In the genomic region with DNA sequence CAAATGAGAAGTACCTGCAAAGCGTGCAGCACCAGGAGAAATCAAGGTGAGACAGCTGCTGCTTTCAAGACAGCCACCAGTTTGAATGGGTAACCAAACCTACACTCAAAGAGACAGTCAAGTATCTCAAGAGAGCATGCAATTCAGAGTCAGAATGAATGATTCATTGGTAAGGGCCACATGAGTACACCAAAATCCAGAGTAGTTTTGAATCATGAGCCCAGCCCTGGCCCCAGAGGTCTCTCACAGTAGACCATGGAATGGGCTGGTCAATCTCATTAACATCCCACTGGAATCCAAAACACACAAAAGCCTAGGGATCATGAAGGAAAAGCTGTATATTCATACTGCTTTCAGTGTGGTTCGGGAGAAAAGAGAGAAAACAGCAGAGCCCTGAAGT, we compare ENCODE assay signal across 17 cellular contexts.
A peak's percentile ranks its signal among the peaks of the same experiment; 100 is the strongest.
DNase-seq lines count a peak whose midpoint lies in the region; ATAC-seq and TF ChIP-seq lines count a peak whose summit lies in the region.
"Had no signal": no experiment of that assay in that cellular context is flagged by ENCODE, and none has a peak within 500 bp of the region (broad histone marks: within the 10 kb centered on the region; RNA-seq: fewer than 3 reads in every experiment).

No MANE protein-coding gene starts in this region.

- H3K36me3 Mint-ChIP-seq in activated T-cell treated with anti-CD3 and anti-CD28 coated beads, Interleukin-2, amount 50 U/mL, for 72 hours (ENCODE audit: insufficient read depth in 2 of 2), result no peaks in the 10 kb centered on the region
- H3K36me3 Mint-ChIP-seq: CD8-positive, alpha-beta T cell had no signal

- H3K27ac Mint-ChIP-seq in activated T-cell treated with anti-CD3 and anti-CD28 coated beads, Interleukin-2, amount 50 U/mL, for 72 hours, result no peak overlapping the region
- H3K27ac Mint-ChIP-seq: B cell; CD8-positive, alpha-beta T cell; H9 had no signal

- peaks cover 13% of the 10 kb centered on the region for H3K4me1 Mint-ChIP-seq in activated T-cell treated with anti-CD3 and anti-CD28 coated beads, Interleukin-2, amount 50 U/mL, for 72 hours (ENCODE audit: low read depth)
- H3K4me1 Mint-ChIP-seq: B cell had no signal

- H3K4me3 Mint-ChIP-seq in activated T-cell treated with anti-CD3 and anti-CD28 coated beads, Interleukin-2, amount 50 U/mL, for 72 hours, result no peak overlapping the region
- H3K4me3 Mint-ChIP-seq: B cell; CD8-positive, alpha-beta T cell; H9 had no signal

- no peak overlapping the region for H3K4me3 ChIP-seq in subcutaneous abdominal adipose tissue (ENCODE audit: low read depth in 1 of 5, low read length in 5 of 5)
- H3K4me3 ChIP-seq: BLaER1 treated with 17β-estradiol and CSF1 and Interleukin-3, amounts not matched to agents 10 nM and 100 nM had no signal

- no peak for TF ChIP-seq CTCF in VCaP (conservative IDR thresholded peaks at IDR 0.05)

- H3K27me3 ChIP-seq in subcutaneous abdominal adipose tissue (ENCODE audit: control insufficient read depth in 5 of 5, insufficient read depth in 4 of 5, low read length in 5 of 5), result no peaks in the 10 kb centered on the region
- H3K27me3 ChIP-seq: BLaER1 treated with 17β-estradiol and CSF1 and Interleukin-3, amounts not matched to agents 10 nM and 100 nM had no signal

- ATAC-seq in activated T-cell treated with anti-CD3 and anti-CD28 coated beads, Interleukin-2, amount 50 U/mL, for 72 hours (replicated peaks in 1 of 2), result peak; percentile 40 to 53
- ATAC-seq in GM19035 (IDR thresholded peaks at IDR 0.05; ENCODE audit: unreplicated experiment) (no peak), HG03175 (IDR thresholded peaks at IDR 0.05; ENCODE audit: unreplicated experiment) (no peak)
- ATAC-seq: CD8-positive, alpha-beta T cell; HepG2 had no signal

- H3K27ac ChIP-seq in VCaP (peak overlapping the region; percentile 52), epithelial cell of prostate (peak overlapping the region; percentile 14), subcutaneous abdominal adipose tissue (ENCODE audit: low read depth, low read length) (peak overlapping the region; percentile 75)
- H3K27ac ChIP-seq: BLaER1 treated with 17β-estradiol and CSF1 and Interleukin-3, amounts not matched to agents 10 nM and 100 nM had no signal

- H3K9me3 ChIP-seq in subcutaneous abdominal adipose tissue (ENCODE audit: control insufficient read depth in 5 of 5, low read length in 5 of 5), result no peaks in the 10 kb centered on the region

- no peak overlapping the region for H3K9ac ChIP-seq in subcutaneous abdominal adipose tissue (ENCODE audit: low read length in 5 of 5)
- H3K9ac ChIP-seq: BLaER1 treated with 17β-estradiol and CSF1 and Interleukin-3, amounts not matched to agents 10 nM and 100 nM had no signal

- no peaks in the 10 kb centered on the region for H3K36me3 ChIP-seq in subcutaneous abdominal adipose tissue (ENCODE audit: control insufficient read depth in 5 of 5, insufficient read depth in 5 of 5, low read length in 5 of 5)
- H3K36me3 ChIP-seq: BLaER1 treated with 17β-estradiol and CSF1 and Interleukin-3, amounts not matched to agents 10 nM and 100 nM had no signal

- no peak for DNase-seq in activated T-cell treated with anti-CD3 and anti-CD28 coated beads, Interleukin-2, amount 50 U/mL, for 72 hours
- DNase-seq in activated T-cell treated with anti-CD3 and anti-CD28 coated beads, Interleukin-2, amount 50 U/mL, for 1 hour, result no peak
- DNase-seq in epithelial cell of prostate (ENCODE audit: low read depth, low spot score) (no peak), NOMO-1 (lab: John Stamatoyannopoulos, UW; ENCODE audit: unreplicated experiment in 2 of 2) (no peak)
- DNase-seq: 8988T; Calu3; CD8-positive, alpha-beta T cell; DMS79 treated with DMSO at 0.1 percent for 48 hours; GF-D8; H9 had no signal

- H3K9me3 Mint-ChIP-seq in activated T-cell treated with anti-CD3 and anti-CD28 coated beads, Interleukin-2, amount 50 U/mL, for 72 hours, result no peaks in the 10 kb centered on the region
- H3K9me3 Mint-ChIP-seq: CD8-positive, alpha-beta T cell; H9 had no signal

- H3K4me1 ChIP-seq in subcutaneous abdominal adipose tissue (ENCODE audit: control insufficient read depth in 5 of 5, insufficient read depth in 5 of 5, low read length in 5 of 5), result peaks cover 5 to 35% (median 12%) of the 10 kb centered on the region in 5 donors
- H3K4me1 ChIP-seq: BLaER1 treated with 17β-estradiol and CSF1 and Interleukin-3, amounts not matched to agents 10 nM and 100 nM had no signal

- peaks cover 14% of the 10 kb centered on the region for H3K27me3 Mint-ChIP-seq in activated T-cell treated with anti-CD3 and anti-CD28 coated beads, Interleukin-2, amount 50 U/mL, for 72 hours (ENCODE audit: low read depth)
- H3K27me3 Mint-ChIP-seq: B cell had no signal

Comparison
In these comparisons a context has a peak if more than half of its experiments do, and no peak if none do; other contexts are left out.
1. ATAC-seq: peak in activated T-cell treated with anti-CD3 and anti-CD28 coated beads, Interleukin-2, amount 50 U/mL, for 72 hours (2 of 2); none in GM19035 (single experiment) and HG03175 (single experiment).
2. H3K27ac ChIP-seq: peak in every context shown above with its lines; median percentile 75 in subcutaneous abdominal adipose tissue; 52 in VCaP; 14 in epithelial cell of prostate.